In genomic region chr16:50737420-50737959, GRCh38 we compare ENCODE assay signal across 27 cellular contexts. TPM values are rescaled to one million over a fixed set of nuclear protein-coding genes. Genes with fewer than 3 reads are reported as not detected.
DNase-seq lines count a peak whose midpoint lies in the region; ATAC-seq, FAIRE-seq and TF ChIP-seq lines count a peak whose summit lies in the region.
"Had no signal": no experiment of that assay in that cellular context is flagged by ENCODE, and none has a peak within 500 bp of the region (broad histone marks: within the 10 kb centered on the region; RNA-seq: fewer than 3 reads in every experiment).

No MANE protein-coding gene starts in this region.

- H3K27me3 ChIP-seq in GM23248 (replicated peaks; ENCODE audit: insufficient read depth), result no peaks in the 10 kb centered on the region
- H3K27me3 ChIP-seq in K562 (ENCODE audit: control insufficient read depth in 2 of 2, insufficient read depth in 2 of 2, low read length in 2 of 2), result peaks cover 12 to 21% of the 10 kb centered on the region in 2 experiments; a peak in 3 of 5 replicates
- H3K27me3 ChIP-seq in aorta (ENCODE audit: control insufficient read depth in 1 of 2, insufficient read depth in 2 of 2, low read length in 1 of 2), result no peaks in the 10 kb centered on the region

- no peak overlapping the region for H3K4me3 ChIP-seq in AG10803 (ENCODE audit: low read length)
- no peak overlapping the region for H3K4me3 ChIP-seq in GM23248
- no peak overlapping the region for H3K4me3 ChIP-seq in K562
- no peak overlapping the region for H3K4me3 ChIP-seq in fibroblast of the aortic adventitia (ENCODE audit: low read depth, low read length)
- H3K4me3 ChIP-seq in aorta (ENCODE audit: low read length in 2 of 2), result no peak overlapping the region

- DNase-seq in AG10803 (ENCODE audit: low read depth) (peak; percentile 44), GM23248 (peak; percentile 47), K562 (ENCODE audit: extremely low read depth in 1 of 4, low spot score in 3 of 4) (no peak), fibroblast of the aortic adventitia (ENCODE audit: low read depth) (peak; percentile 20), D721Med (ENCODE audit: insufficient read length, low spot score) (no peak), aorta (no peak), cerebellar cortex (ENCODE audit: low spot score) (no peak)
- DNase-seq: AML-193; C1 segment of cervical spinal cord; Calu3; CD8-positive, alpha-beta memory T cell; DMS53; EL; KBM-7; MM.1S; NCI-H1048; NCI-H1417 treated with DMSO at 0.1 percent for 48 hours; NCI-H187 treated with DMSO at 0.1 percent for 48 hours; NCI-H2107; NCI-H748 treated with DMSO at 0.1 percent for 48 hours; NK-92 treated with Interleukin-12 subunit alpha and Interleukin-12 subunit beta, amount 100 ng/mL, for 24 hours; SIG-M5 had no signal

- FAIRE-seq in K562 (lab: Jason Lieb, UNC) (no peak), D721Med (lab: Jason Lieb, UNC) (no peak)
- FAIRE-seq: H1 had no signal

- no peak for ATAC-seq in K562
- ATAC-seq in aorta (ENCODE audit: low FRiP score), result no peak
- ATAC-seq in HG02852 (IDR thresholded peaks at IDR 0.05; ENCODE audit: unreplicated experiment), result no peak
- ATAC-seq: HCT116, SK-N-SH treated with all-trans-retinoic acid at 6 μM for 48 hours had no signal

- H3K79me2 ChIP-seq in GM23248 (ENCODE audit: insufficient read depth) (no peaks in the 10 kb centered on the region), K562 (ENCODE audit: control insufficient read depth, insufficient read depth, low read length) (no peaks in the 10 kb centered on the region)

- no peaks in the 10 kb centered on the region; the same call in 1 of the 2 replicates for H3F3A ChIP-seq in GM23248 (ENCODE audit: insufficient read depth)

- no peaks in the 10 kb centered on the region for H3K36me3 ChIP-seq in GM23248 (ENCODE audit: low read depth)
- no peaks in the 10 kb centered on the region for H3K36me3 ChIP-seq in K562 (ENCODE audit: control insufficient read depth, insufficient read depth, low read length)
- peaks cover 0 to 2% of the 10 kb centered on the region in 2 donors for H3K36me3 ChIP-seq in aorta (ENCODE audit: control insufficient read depth in 1 of 2, insufficient read depth in 2 of 2, low read length in 1 of 2)

- H3K9me3 ChIP-seq in GM23248 (ENCODE audit: low read depth), result no peaks in the 10 kb centered on the region
- H3K9me3 ChIP-seq in K562 (replicated peaks; ENCODE audit: control insufficient read depth, insufficient read depth, low read depth, low read length), result no peaks in the 10 kb centered on the region
- H3K9me3 ChIP-seq in aorta (ENCODE audit: control insufficient read depth, low read length), result no peaks in the 10 kb centered on the region

- WGBS in GM23248 (ENCODE audit: low coverage in 1 of 2, low lambda C conversion rate in 2 of 2, missing lambda C conversion rate in 2 of 2), 2 experiments, result 95 to 96% methylated on average over 1 of the region's 1 CpG
- 0% methylated on average over 1 of the region's 1 CpG for WGBS in K562 (ENCODE audit: insufficient coverage, low coverage, missing lambda C conversion rate)
- 88 to 94% methylated on average over 1 of the region's 1 CpG for WGBS in aorta, 2 donors

- H2AFZ ChIP-seq in GM23248 (no peak overlapping the region), K562 (ENCODE audit: low read depth, low read length) (no peak overlapping the region)

- no peak for TF ChIP-seq POLR2A in K562 (conservative IDR thresholded peaks at IDR 0.05)

- H3K4me2 ChIP-seq in GM23248 (ENCODE audit: unreplicated experiment), result no peak overlapping the region
- no peak overlapping the region for H3K4me2 ChIP-seq in K562 (ENCODE audit: insufficient read depth, low read length)

- intact Hi-C loops in K562 (cut with micrococcal nuclease) (no loop called here), aorta (cut with DNase I) (no loop called here)

- H3K4me1 ChIP-seq in GM23248 (ENCODE audit: insufficient read depth), result no peaks in the 10 kb centered on the region
- peaks cover 5 to 10% of the 10 kb centered on the region in 2 experiments; a peak in 3 of 5 replicates for H3K4me1 ChIP-seq in K562 (replicated peaks in 1 of 2; ENCODE audit: control insufficient read depth in 2 of 2, insufficient read depth in 2 of 2, low read length in 2 of 2)
- H3K4me1 ChIP-seq in aorta (ENCODE audit: control insufficient read depth in 1 of 2, insufficient read depth in 2 of 2, low read length in 2 of 2), result no peaks in the 10 kb centered on the region

- no peaks in the 10 kb centered on the region for H3K9me1 ChIP-seq in K562 (ENCODE audit: control insufficient read depth, insufficient read depth, low read length)

- CTCF ChIA-PET in K562 (lab: Yijun Ruan, JAX; ENCODE audit: low intra/inter-chr PET ratio), result no interaction called here

- TF ChIP-seq CTCF in AG10803 (conservative IDR thresholded peaks at IDR 0.05; ENCODE audit: low read length), result no peak
- no peak for TF ChIP-seq CTCF in K562 (IDR thresholded peaks at IDR 0.05 in 2 of 3, conservative IDR thresholded peaks at IDR 0.05 in 1 of 3; ENCODE audit: insufficient read depth in 2 of 3, low read depth in 1 of 3, low read length in 3 of 3)
- no peak for TF ChIP-seq CTCF in fibroblast of the aortic adventitia (IDR thresholded peaks at IDR 0.05; ENCODE audit: insufficient read depth, low read length)
- TF ChIP-seq CTCF in D721Med (IDR thresholded peaks at IDR 0.05; ENCODE audit: insufficient read depth, missing control alignments), result no peak

- TF ChIP-seq RAD21 in K562 (CRISPR knock-in tag; conservative IDR thresholded peaks at IDR 0.05 in 1 of 2, IDR thresholded peaks at IDR 0.05 in 1 of 2), result no peak

- H3K9me2 ChIP-seq in GM23248 (ENCODE audit: insufficient read depth), result no peaks in the 10 kb centered on the region

- no peak for TF ChIP-seq EP300 in K562 (IDR thresholded peaks at IDR 0.05; ENCODE audit: low read length)

- H3K27ac ChIP-seq in GM23248, result no peak overlapping the region
- H3K27ac ChIP-seq in K562 (ENCODE audit: extremely low read depth, low read depth, low read length), result no peak overlapping the region
- H3K27ac ChIP-seq in aorta (ENCODE audit: low read depth in 1 of 2, low read length in 2 of 2), result no peak overlapping the region

- no peaks in the 10 kb centered on the region for H4K20me1 ChIP-seq in GM23248 (ENCODE audit: insufficient read depth)
- H4K20me1 ChIP-seq in K562 (replicated peaks; ENCODE audit: control insufficient read depth, insufficient read depth, low read length), result no peaks in the 10 kb centered on the region; the same call in 1 of the 2 replicates

- in situ Hi-C loops in GM23248 (cut with MboI) (no loop called here), K562 (cut with MboI) (no loop called here)

- POLR2A ChIA-PET in K562 (lab: Yijun Ruan, JAX), result no interaction called here

- BruUV-seq in K562 (replicated peaks; lab: Mats Ljungman, UMichigan), result no TSS peak

- H3K9ac ChIP-seq in GM23248 (no peak overlapping the region), K562 (ENCODE audit: insufficient read depth in 1 of 2, low read depth in 2 of 2, low read length in 2 of 2) (no peak overlapping the region)

RNA-seq across cellular contexts. Expression of gene CYLD, which starts 4.4 kb away (rescaled TPM):
- 32.6 and 46.5 TPM in 2 replicates for total RNA-seq in GM23248 (2014; rRNA removed; shearing (Covaris generic))
- 21.7 and 22.4 TPM in 2 replicates for polyA plus RNA-seq in GM23248 (2016; fragmentation: Nextera tagmentation; extraction: Ambion mirVana)
- total RNA-seq in K562 (2011; cell fraction: chromatin; rRNA removed; ENCODE audit: low replicate concordance), result 8.0 and 30.7 TPM in 2 replicates
- 4.3 and 6.3 TPM in 2 replicates for total RNA-seq in K562 (2011; cell fraction: nucleolus; rRNA removed)
- 8.1 and 14.1 TPM in 2 replicates for total RNA-seq in K562 (2011; cell fraction: nucleoplasm; rRNA removed)
- 3.6 and 5.4 TPM in 2 replicates for total RNA-seq in K562 (2014; rRNA removed)
- total RNA-seq in K562 (2014; rRNA removed; fragmentation: Illumina TruSeq; extraction: Trizol), result 6.8 and 7.6 TPM in 2 replicates
- total RNA-seq in K562 (2015; rRNA removed; fragmentation: Illumina TruSeq; extraction: Trizol), result 4.2 and 4.8 TPM in 2 replicates
- total RNA-seq in K562 (2021), result 6.2 and 6.4 TPM in 2 replicates
- 3.7 and 7.4 TPM in 2 replicates for polyA plus RNA-seq in K562 (2011; rRNA removed)
- 1.5 and 2.0 TPM in 2 replicates for polyA plus RNA-seq in K562 (2011; cell fraction: cytosol; rRNA removed)
- 4.9 and 6.5 TPM in 2 replicates for polyA plus RNA-seq in K562 (2011; cell fraction: nucleus; rRNA removed)
- polyA plus RNA-seq in K562 (2012), result 3.8 and 5.5 TPM in 2 replicates
- polyA plus RNA-seq in K562 (2014; fragmentation: Illumina TruSeq; extraction: Trizol), result 5.3 and 5.8 TPM in 2 replicates
- polyA plus RNA-seq in K562 (2014; fragmentation: Nextera tagmentation; extraction: Ambion mirVana), result 1 to 10 TPM; 4.3 to 5.2 TPM
- 2.8 and 3.4 TPM in 2 replicates for polyA plus RNA-seq in K562 (2014; rRNA removed)
- 9.5 and 9.9 TPM in 2 replicates for polyA minus RNA-seq in K562 (2011; rRNA and poly(A)+ RNA removed)
- polyA minus RNA-seq in K562 (2011; cell fraction: cytosol; rRNA and poly(A)+ RNA removed), result 2.3 and 3.8 TPM in 2 replicates
- 11.0 and 15.2 TPM in 2 replicates for polyA minus RNA-seq in K562 (2011; cell fraction: nucleus; rRNA and poly(A)+ RNA removed)
- 41.3 and 62.6 TPM in 2 replicates for total RNA-seq in fibroblast of the aortic adventitia (ENCODE audit: low replicate concordance)
- 10 to 100 TPM; 59.0 to 65.1 TPM for total RNA-seq in aorta
- 10 to 100 TPM; 15.8 to 26.4 TPM for polyA plus RNA-seq in aorta

RNA-seq across cellular contexts. Expression of gene NOD2, which starts 44.1 kb away (rescaled TPM):
- total RNA-seq in GM23248 (2014; rRNA removed; shearing (Covaris generic)), result not detected in 2 replicates
- polyA plus RNA-seq in GM23248 (2016; fragmentation: Nextera tagmentation; extraction: Ambion mirVana) (not detected in 2 replicates), K562 (2011; rRNA removed) (not detected in 2 replicates), K562 (2014; fragmentation: Illumina TruSeq; extraction: Trizol) (not detected in 2 replicates), K562 (2014; fragmentation: Nextera tagmentation; extraction: Ambion mirVana) (not detected), K562 (2014; rRNA removed) (not detected in 2 replicates), aorta (under 1 TPM; 0.31 to 0.38 TPM)
- not detected in 2 replicates for total RNA-seq in K562 (2011; cell fraction: chromatin; rRNA removed; ENCODE audit: low replicate concordance)
- total RNA-seq in K562 (2011; cell fraction: nucleolus; rRNA removed), result not detected in 2 replicates
- not detected in 2 replicates for total RNA-seq in K562 (2011; cell fraction: nucleoplasm; rRNA removed)
- total RNA-seq in K562 (2014; rRNA removed) (not detected in 2 replicates), K562 (2014; rRNA removed; fragmentation: Illumina TruSeq; extraction: Trizol) (not detected in 2 replicates), K562 (2015; rRNA removed; fragmentation: Illumina TruSeq; extraction: Trizol) (0.04 TPM in 1 of 2 replicates, not detected in the other), K562 (2021) (not detected in 2 replicates), fibroblast of the aortic adventitia (ENCODE audit: low replicate concordance) (not detected in 2 replicates), aorta (1 to 10 TPM; 3.7 to 9.3 TPM)
- not detected in 2 replicates for polyA plus RNA-seq in K562 (2011; cell fraction: cytosol; rRNA removed)
- not detected in 2 replicates for polyA plus RNA-seq in K562 (2011; cell fraction: nucleus; rRNA removed)
- polyA plus RNA-seq in K562 (2012), result 0.18 TPM in 1 of 2 replicates, not detected in the other
- 0.30 TPM in 1 of 2 replicates, not detected in the other for polyA minus RNA-seq in K562 (2011; rRNA and poly(A)+ RNA removed)
- polyA minus RNA-seq in K562 (2011; cell fraction: cytosol; rRNA and poly(A)+ RNA removed), result not detected in 2 replicates
- polyA minus RNA-seq in K562 (2011; cell fraction: nucleus; rRNA and poly(A)+ RNA removed), result not detected in 2 replicates

RNA-seq across cellular contexts. Expression of gene SNX20, which starts 56.4 kb away (rescaled TPM):
- total RNA-seq in GM23248 (2014; rRNA removed; shearing (Covaris generic)), result not detected in 2 replicates
- polyA plus RNA-seq in GM23248 (2016; fragmentation: Nextera tagmentation; extraction: Ambion mirVana) (not detected in 2 replicates), K562 (2011; rRNA removed) (not detected in 2 replicates), K562 (2014; fragmentation: Illumina TruSeq; extraction: Trizol) (not detected in 2 replicates), K562 (2014; fragmentation: Nextera tagmentation; extraction: Ambion mirVana) (not detected), K562 (2014; rRNA removed) (not detected in 2 replicates), aorta (1 to 10 TPM in 1 of 2 donors, under 1 TPM in 1; 0.41 to 1.8 TPM)
- not detected in 2 replicates for total RNA-seq in K562 (2011; cell fraction: chromatin; rRNA removed; ENCODE audit: low replicate concordance)
- not detected in 2 replicates for total RNA-seq in K562 (2011; cell fraction: nucleolus; rRNA removed)
- not detected in 2 replicates for total RNA-seq in K562 (2011; cell fraction: nucleoplasm; rRNA removed)
- total RNA-seq in K562 (2014; rRNA removed) (not detected in 2 replicates), K562 (2014; rRNA removed; fragmentation: Illumina TruSeq; extraction: Trizol) (not detected in 2 replicates), K562 (2015; rRNA removed; fragmentation: Illumina TruSeq; extraction: Trizol) (0.04 TPM in 2 replicates), K562 (2021) (0.07 and 0.13 TPM in 2 replicates), fibroblast of the aortic adventitia (ENCODE audit: low replicate concordance) (not detected in 2 replicates), aorta (1 to 10 TPM; 2.7 to 5.0 TPM)
- polyA plus RNA-seq in K562 (2011; cell fraction: cytosol; rRNA removed), result not detected in 2 replicates
- not detected in 2 replicates for polyA plus RNA-seq in K562 (2011; cell fraction: nucleus; rRNA removed)
- 0.03 TPM in 1 of 2 replicates, not detected in the other for polyA plus RNA-seq in K562 (2012)
- polyA minus RNA-seq in K562 (2011; rRNA and poly(A)+ RNA removed), result not detected in 2 replicates
- polyA minus RNA-seq in K562 (2011; cell fraction: cytosol; rRNA and poly(A)+ RNA removed), result not detected in 2 replicates
- polyA minus RNA-seq in K562 (2011; cell fraction: nucleus; rRNA and poly(A)+ RNA removed), result not detected in 2 replicates
- total RNA-seq: Calu3, H1, NCI-H460 had no signal
- polyA plus RNA-seq: H1 had no signal

Comparison
In these comparisons a context has a peak if more than half of its experiments do, and no peak if none do; other contexts are left out.
1. DNase-seq: peak in AG10803 (single experiment), GM23248 (single experiment) and fibroblast of the aortic adventitia (single experiment); none in K562 (0 of 4), D721Med (single experiment), aorta (0 of 2) and cerebellar cortex (single experiment).